ENCODE assay signal across 7 cellular contexts in the genomic region with DNA sequence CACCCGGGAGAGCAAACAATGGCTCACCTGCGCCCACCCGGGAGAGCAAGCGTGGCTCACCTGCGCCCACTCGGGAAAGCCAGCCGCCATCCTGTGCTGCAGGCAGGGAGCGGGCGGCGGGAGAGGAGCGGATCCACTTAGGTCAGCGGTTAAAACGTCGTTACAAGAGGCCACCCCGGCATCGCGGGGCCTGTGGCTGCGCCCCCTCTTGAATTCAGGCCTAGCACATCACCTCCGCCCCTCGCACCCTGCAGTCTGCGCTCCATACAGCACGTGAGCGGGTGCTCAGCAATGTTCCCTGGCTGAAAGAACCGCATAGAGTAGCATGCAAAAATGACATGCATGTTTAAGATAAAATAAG. TPM values are rescaled to one million over a fixed set of nuclear protein-coding genes. Genes with fewer than 3 reads are reported as not detected.
DNase-seq lines count a peak whose midpoint lies in the region; ATAC-seq and TF ChIP-seq lines count a peak whose summit lies in the region.

No MANE protein-coding gene starts in this region.

- TF ChIP-seq CTCF in HL-60 (IDR thresholded peaks at IDR 0.05; ENCODE audit: insufficient read depth, low read length) (no peak), gastroesophageal sphincter (IDR thresholded peaks at IDR 0.05) (no peak), retinal pigment epithelial cell (conservative IDR thresholded peaks at IDR 0.05; ENCODE audit: low read depth, low read length) (no peak)

- H3K4me1 ChIP-seq in gastroesophageal sphincter, result peaks cover 0 to 22% (median 6%) of the 10 kb centered on the region in 3 donors

- WGBS in gastroesophageal sphincter (ENCODE audit: low coverage in 1 of 2), 2 donors, result 7% methylated on average over 7 of the region's 24 CpGs; no CpG with 5 or more reads in 1 of the 2 donors

- H3K36me3 ChIP-seq in gastroesophageal sphincter, result peaks cover 0 to 20% of the 10 kb centered on the region in 2 donors

- ATAC-seq in GM19328 (IDR thresholded peaks at IDR 0.05; ENCODE audit: unreplicated experiment) (peak; percentile 6), gastroesophageal sphincter (no peak), GM18519 (IDR thresholded peaks at IDR 0.05; ENCODE audit: low FRiP score, unreplicated experiment) (no peak)

- TF ChIP-seq POLR2A in gastroesophageal sphincter (IDR thresholded peaks at IDR 0.05), result no peak

- no peaks in the 10 kb centered on the region for H3K9me3 ChIP-seq in gastroesophageal sphincter

- peak overlapping the region; percentile 97 for H3K4me3 ChIP-seq in HL-60 (replicated peaks; ENCODE audit: insufficient read depth, low read length)
- H3K4me3 ChIP-seq in gastroesophageal sphincter, result peak overlapping the region; percentile 39 to 81
- peak overlapping the region; percentile 77 for H3K4me3 ChIP-seq in retinal pigment epithelial cell (ENCODE audit: low read length)

- DNase-seq in HL-60 (ENCODE audit: low read depth in 1 of 2, low spot score in 1 of 2) (peak in 1 of 2 experiments; percentile 9), retinal pigment epithelial cell (ENCODE audit: low read depth) (no peak), OCI-M2 (lab: John Stamatoyannopoulos, UW; ENCODE audit: unreplicated experiment) (no peak)
- peak; percentile 66 for DNase-seq in activated CD8-positive, alpha-beta memory T cell treated with anti-CD3 and anti-CD28 coated beads, Interleukin-2, amount 50 U/mL, for 48 hours

- TF ChIP-seq EP300 in gastroesophageal sphincter (IDR thresholded peaks at IDR 0.05), result no peak

- H3K27ac ChIP-seq in HL-60 (replicated peaks) (peak overlapping the region; percentile 90), gastroesophageal sphincter (peak overlapping the region in 3 of 4 donors; percentile 83 to 88 (median 84))

- H3K27me3 ChIP-seq in HL-60 (ENCODE audit: insufficient read depth, poor library complexity, severe bottlenecking), result no peaks in the 10 kb centered on the region
- H3K27me3 ChIP-seq in gastroesophageal sphincter, result no peaks in the 10 kb centered on the region

RNA-seq across cellular contexts. Expression of a gene that starts 0.5 kb away (rescaled TPM):
- total RNA-seq in gastroesophageal sphincter, result 1 to 10 TPM; 5.0 to 8.5 (median 6.4) TPM
